Comparison of ENCODE assay signal across 20 cellular contexts in genomic region chr13:23007430-23007829, GRCh38.
DNase-seq lines count a peak whose midpoint lies in the region; ATAC-seq and TF ChIP-seq lines count a peak whose summit lies in the region.
"Had no signal": no experiment of that assay in that cellular context is flagged by ENCODE, and none has a peak within 500 bp of the region (broad histone marks: within the 10 kb centered on the region; RNA-seq: fewer than 3 reads in every experiment).

No MANE protein-coding gene starts in this region.

- no peak overlapping the region for H3K4me3 ChIP-seq in SJCRH30
- no peak overlapping the region for H3K4me3 ChIP-seq in ovary
- H3K4me3 ChIP-seq: BLaER1 treated with 17β-estradiol and CSF1 and Interleukin-3, amounts not matched to agents 10 nM and 100 nM; MG63; Peyer's patch; SK-N-MC had no signal

- DNase-seq in LHCN-M2 (ENCODE audit: low read depth) (peak; percentile 22), SJCRH30 (peak; percentile 54 to 69), left kidney (ENCODE audit: low read depth, low spot score) (peak; percentile 71), ovary (peak in 3 of 5 donors; percentile 12 to 23 (median 15)), HUDEP-2 (lab: John Stamatoyannopoulos, UW; ENCODE audit: unreplicated experiment in 76 of 76) (no peak), MV-4-11 (lab: John Stamatoyannopoulos, UW) (no peak)
- DNase-seq: H9; IMR-90; MG63; NCI-H1092; NCI-H146; NCI-H2029 treated with DMSO at 0.1 percent for 48 hours; NCI-H2171; NCI-H69; NK-92 treated with Interleukin-12 subunit alpha and Interleukin-12 subunit beta, amount 100 ng/mL, for 24 hours; Peyer's patch had no signal

- WGBS in ovary, 3 donors, result 6 to 15% (median 9%) methylated on average over 7 of the region's 7 CpGs

- no peak for ATAC-seq in GM18868 (IDR thresholded peaks at IDR 0.05; ENCODE audit: unreplicated experiment)
- ATAC-seq in GM18870 (IDR thresholded peaks at IDR 0.05; ENCODE audit: unreplicated experiment), result no peak

- H3K9me3 ChIP-seq in SJCRH30 (replicated peaks), result no peaks in the 10 kb centered on the region
- no peaks in the 10 kb centered on the region for H3K9me3 ChIP-seq in ovary
- H3K9me3 ChIP-seq: Peyer's patch had no signal

- intact Hi-C loops in ovary (cut with DNase I), result no loop called here

- TF ChIP-seq EP300 in ovary (IDR thresholded peaks at IDR 0.05), result no peak

- H3K27me3 ChIP-seq in SJCRH30 (no peaks in the 10 kb centered on the region), ovary (no peaks in the 10 kb centered on the region)
- H3K27me3 ChIP-seq: BLaER1 treated with 17β-estradiol and CSF1 and Interleukin-3, amounts not matched to agents 10 nM and 100 nM; MG63; Peyer's patch had no signal

- H3K27ac ChIP-seq in SJCRH30 (no peak overlapping the region), ovary (no peak overlapping the region)
- H3K27ac ChIP-seq: BLaER1 treated with 17β-estradiol and CSF1 and Interleukin-3, amounts not matched to agents 10 nM and 100 nM; Peyer's patch; SK-N-MC had no signal

- no peak for TF ChIP-seq POLR2A in ovary (IDR thresholded peaks at IDR 0.05)

- no peaks in the 10 kb centered on the region for H3K36me3 ChIP-seq in SJCRH30
- H3K36me3 ChIP-seq in ovary, result no peaks in the 10 kb centered on the region
- H3K36me3 ChIP-seq: BLaER1 treated with 17β-estradiol and CSF1 and Interleukin-3, amounts not matched to agents 10 nM and 100 nM; MG63; Peyer's patch had no signal

- H3K4me1 ChIP-seq in SJCRH30 (no peaks in the 10 kb centered on the region), ovary (ENCODE audit: insufficient read depth) (peaks cover 2% of the 10 kb centered on the region)
- H3K4me1 ChIP-seq: BLaER1 treated with 17β-estradiol and CSF1 and Interleukin-3, amounts not matched to agents 10 nM and 100 nM; Peyer's patch had no signal

- TF ChIP-seq CTCF in ovary (IDR thresholded peaks at IDR 0.05), result no peak

Comparison
In these comparisons a context has a peak if more than half of its experiments do, and no peak if none do; other contexts are left out.
1. DNase-seq: peak in LHCN-M2 (single experiment), SJCRH30 (2 of 2), left kidney (single experiment) and ovary (3 of 5); none in HUDEP-2 (0 of 76) and MV-4-11 (single experiment).